In genomic region chr12:57882575-57882974, GRCh38 we compare ENCODE assay signal across 1 cellular context.
A peak's percentile ranks its signal among the peaks of the same experiment; 100 is the strongest.
TF ChIP-seq lines count a peak whose summit lies in the region.

No MANE protein-coding gene starts in this region.

TF ChIP-seq in K562, 482 proteins besides CTCF, POLR2A, EP300 and RAD21:
- TF ChIP-seq MEF2D (tag; conservative IDR thresholded peaks at IDR 0.05; ENCODE audit: low read depth) = no peak
- no peak for TF ChIP-seq ZNF253 (CRISPR knock-in tag; conservative IDR thresholded peaks at IDR 0.05)
- no peak for TF ChIP-seq LARP7 (IDR thresholded peaks at IDR 0.05)
- TF ChIP-seq REST (CRISPR knock-in tag; IDR thresholded peaks at IDR 0.05; ENCODE audit: low read depth) = no peak
- TF ChIP-seq HOXB6 (CRISPR knock-in tag; IDR thresholded peaks at IDR 0.05; ENCODE audit: borderline replicate concordance) = no peak
- peak; percentile 43; the same call in 1 of the 2 replicates for TF ChIP-seq NCOR1 (IDR thresholded peaks at IDR 0.05)
- TF ChIP-seq HNRNPK (IDR thresholded peaks at IDR 0.05; ENCODE audit: low read depth, low read length, poor library complexity, severe bottlenecking) = no peak
- TF ChIP-seq PBX2 (CRISPR knock-in tag; IDR thresholded peaks at IDR 0.05; ENCODE audit: low read depth) = no peak
- no peak for TF ChIP-seq PBX2 (tag; conservative IDR thresholded peaks at IDR 0.05; ENCODE audit: low read depth)
- no peak for TF ChIP-seq PHB (CRISPR knock-in tag; IDR thresholded peaks at IDR 0.05)
- TF ChIP-seq ESRRB (CRISPR knock-in tag; IDR thresholded peaks at IDR 0.05; ENCODE audit: borderline replicate concordance) = no peak
- TF ChIP-seq CBFA2T3 (IDR thresholded peaks at IDR 0.05) = peak; percentile 59; the same call in 1 of the 2 replicates
